In the genomic region with DNA sequence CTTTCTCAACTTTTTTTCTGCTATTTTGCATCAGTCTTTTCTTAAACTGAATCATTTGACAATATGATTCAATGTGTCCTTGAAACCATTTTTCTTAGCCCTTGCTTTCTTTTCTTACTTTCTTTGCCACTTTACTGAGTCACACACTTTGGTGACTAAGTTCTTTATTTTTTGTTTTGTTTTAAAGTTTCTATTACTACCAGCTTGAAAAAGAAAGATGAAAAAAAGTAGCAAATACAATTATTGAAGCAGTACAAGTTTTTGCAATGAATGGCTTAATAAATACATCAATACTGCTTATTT, we compare ENCODE assay signal across 11 cellular contexts.
DNase-seq lines count a peak whose midpoint lies in the region; ATAC-seq and TF ChIP-seq lines count a peak whose summit lies in the region.
"Had no signal": no experiment of that assay in that cellular context is flagged by ENCODE, and none has a peak within 500 bp of the region (broad histone marks: within the 10 kb centered on the region; RNA-seq: fewer than 3 reads in every experiment).

No MANE protein-coding gene starts in this region.

- H3K4me1 ChIP-seq in Peyer's patch = peaks cover 3 to 62% (median 29%) of the 10 kb centered on the region in 4 donors

- H3K27me3 ChIP-seq in Peyer's patch = no peaks in the 10 kb centered on the region

- peak overlapping the region; percentile 57 to 58 (median 58) for H3K27ac ChIP-seq in Peyer's patch

- no peaks in the 10 kb centered on the region for H3K36me3 ChIP-seq in Peyer's patch

- no peak for TF ChIP-seq POLR2A in Peyer's patch (IDR thresholded peaks at IDR 0.05)

- in situ Hi-C loops in GM13977 (cut with MboI; ENCODE audit: low pct_unique_long_range_greater_than_20kb, low sequenced_read_pairs, unreplicated experiment) = loop anchor here (10.0 kb wide), 1 partner anchor 59 kb away; no protein-coding TSS in a partner anchor

- no peak for TF ChIP-seq CTCF in AG10803 (conservative IDR thresholded peaks at IDR 0.05; ENCODE audit: low read length)
- no peak for TF ChIP-seq CTCF in Peyer's patch (IDR thresholded peaks at IDR 0.05)
- TF ChIP-seq CTCF in GM13977 (IDR thresholded peaks at IDR 0.05; ENCODE audit: extremely low read depth, insufficient read depth, missing control alignments) = no peak

- no peaks in the 10 kb centered on the region for H3K9me3 ChIP-seq in Peyer's patch

- ATAC-seq in GM21528 (IDR thresholded peaks at IDR 0.05; ENCODE audit: low FRiP score, unreplicated experiment) = peak; percentile 25

- peak; percentile 43 for DNase-seq in AG10803 (ENCODE audit: low read depth)
- no peak for DNase-seq in Peyer's patch
- peak; percentile 59 for DNase-seq in fibroblast of peridontal ligament (ENCODE audit: extremely low read depth)
- DNase-seq in inferior parietal cortex (ENCODE audit: extremely low spot score) = no peak
- DNase-seq in GM13977 (ENCODE audit: low spot score) = no peak
- no peak for DNase-seq in mucosa of gallbladder (ENCODE audit: low spot score)
- DNase-seq in NCI-H69 (lab: John Stamatoyannopoulos, UW) = no peak
- DNase-seq: Calu3, H7, NCI-H2171 treated with DMSO at 0.1 percent for 48 hours had no signal

- H3K4me3 ChIP-seq in AG10803 (ENCODE audit: low read length) (no peak overlapping the region), Peyer's patch (no peak overlapping the region)

Comparison
In these comparisons a context has a peak if more than half of its experiments do, and no peak if none do; other contexts are left out.
1. DNase-seq: peak in AG10803 (single experiment) and fibroblast of peridontal ligament (single experiment); none in Peyer's patch (0 of 3), inferior parietal cortex (single experiment), GM13977 (single experiment), mucosa of gallbladder (single experiment) and NCI-H69 (single experiment).